ENCODE assay signal across 17 cellular contexts in genomic region chr13:87675851-87676250, GRCh38. TPM values are rescaled to one million over a fixed set of nuclear protein-coding genes. Genes with fewer than 3 reads are reported as not detected.
A peak's percentile ranks its signal among the peaks of the same experiment; 100 is the strongest.
DNase-seq lines count a peak whose midpoint lies in the region; ATAC-seq, FAIRE-seq and TF ChIP-seq lines count a peak whose summit lies in the region.
"Had no signal": no experiment of that assay in that cellular context is flagged by ENCODE, and none has a peak within 500 bp of the region (broad histone marks: within the 10 kb centered on the region; RNA-seq: fewer than 3 reads in every experiment).

No MANE protein-coding gene starts in this region.

- H3K27me3 ChIP-seq in GM23338 (ENCODE audit: insufficient read depth) (peaks cover 66% of the 10 kb centered on the region), neural progenitor cell (peaks cover 96% of the 10 kb centered on the region)
- H3K27me3 ChIP-seq: BLaER1 treated with 17β-estradiol and CSF1 and Interleukin-3, amounts not matched to agents 10 nM and 100 nM had no signal

- H2AFZ ChIP-seq in GM23338 = no peak overlapping the region
- no peak overlapping the region for H2AFZ ChIP-seq in neural progenitor cell (replicated peaks)

- peaks cover 18% of the 10 kb centered on the region for H4K20me1 ChIP-seq in GM23338 (replicated peaks; ENCODE audit: insufficient read depth)
- H4K20me1 ChIP-seq in neural progenitor cell (ENCODE audit: low read depth) = peaks cover 38% of the 10 kb centered on the region
- H4K20me1 ChIP-seq: BLaER1 treated with 17β-estradiol and CSF1 and Interleukin-3, amounts not matched to agents 10 nM and 100 nM had no signal

- H3K9me3 ChIP-seq in kidney (ENCODE audit: control insufficient read depth in 1 of 2, low read length in 2 of 2) (peaks cover 2 to 3% of the 10 kb centered on the region in 2 donors), neural progenitor cell (ENCODE audit: low read depth) (no peaks in the 10 kb centered on the region)
- H3K9me3 ChIP-seq: HAP-1 had no signal

- no peak for FAIRE-seq in kidney (lab: Jason Lieb, UNC)

- H3K4me1 ChIP-seq in GM23338 (ENCODE audit: insufficient read depth) = peaks cover 46% of the 10 kb centered on the region
- peaks cover 0 to 9% of the 10 kb centered on the region in 2 donors for H3K4me1 ChIP-seq in kidney (ENCODE audit: control insufficient read depth in 1 of 2, insufficient read depth in 1 of 2, low read depth in 1 of 2, low read length in 2 of 2)
- H3K4me1 ChIP-seq in neural progenitor cell = peaks cover 18% of the 10 kb centered on the region
- H3K4me1 ChIP-seq: BLaER1 treated with 17β-estradiol and CSF1 and Interleukin-3, amounts not matched to agents 10 nM and 100 nM; HAP-1 had no signal

- H3K4me3 ChIP-seq in GM23338 = peak overlapping the region; percentile 88
- H3K4me3 ChIP-seq in kidney (ENCODE audit: low read length in 2 of 2) = no peak overlapping the region
- no peak overlapping the region for H3K4me3 ChIP-seq in neural progenitor cell
- H3K4me3 ChIP-seq: BLaER1 treated with 17β-estradiol and CSF1 and Interleukin-3, amounts not matched to agents 10 nM and 100 nM; HAP-1 had no signal

- no peaks in the 10 kb centered on the region for H3K36me3 ChIP-seq in GM23338 (ENCODE audit: insufficient read depth)
- no peaks in the 10 kb centered on the region for H3K36me3 ChIP-seq in kidney (ENCODE audit: control insufficient read depth in 1 of 2, insufficient read depth in 2 of 2, low read length in 2 of 2)
- no peaks in the 10 kb centered on the region for H3K36me3 ChIP-seq in neural progenitor cell
- H3K36me3 ChIP-seq: BLaER1 treated with 17β-estradiol and CSF1 and Interleukin-3, amounts not matched to agents 10 nM and 100 nM had no signal

- H3K27ac ChIP-seq in GM23338 (ENCODE audit: low read depth) = no peak overlapping the region
- no peak overlapping the region for H3K27ac ChIP-seq in kidney (ENCODE audit: low read depth in 2 of 2, low read length in 2 of 2)
- H3K27ac ChIP-seq in neural progenitor cell = no peak overlapping the region
- H3K27ac ChIP-seq: BLaER1 treated with 17β-estradiol and CSF1 and Interleukin-3, amounts not matched to agents 10 nM and 100 nM; HL-60 had no signal

- no peak for ATAC-seq in GM23338
- ATAC-seq in stimulated activated naive CD8-positive, alpha-beta T cell treated with anti-CD3 and anti-CD28 coated beads, Interleukin-15, amount 100 ng/mL, for 72 hours = no peak
- ATAC-seq: CD8-positive, alpha-beta T cell had no signal

- H3K4me2 ChIP-seq in GM23338 = peak overlapping the region; percentile 99
- no peak overlapping the region for H3K4me2 ChIP-seq in neural progenitor cell
- H3K4me2 ChIP-seq: BLaER1 treated with 17β-estradiol and CSF1 and Interleukin-3, amounts not matched to agents 10 nM and 100 nM had no signal

- H3K36me3 Mint-ChIP-seq in GM23338 (ENCODE audit: low read depth) = peaks cover 14% of the 10 kb centered on the region
- H3K36me3 Mint-ChIP-seq in brain = peaks cover 41% of the 10 kb centered on the region
- H3K36me3 Mint-ChIP-seq in neural progenitor cell = peaks cover 24% of the 10 kb centered on the region
- H3K36me3 Mint-ChIP-seq: CD8-positive, alpha-beta T cell had no signal

- peaks cover 16% of the 10 kb centered on the region for H3K9me3 Mint-ChIP-seq in GM23338
- peaks cover 0 to 12% (median 8%) of the 10 kb centered on the region in 5 experiments for H3K9me3 Mint-ChIP-seq in brain
- peaks cover 5% of the 10 kb centered on the region for H3K9me3 Mint-ChIP-seq in neural progenitor cell
- H3K9me3 Mint-ChIP-seq in stimulated activated naive CD8-positive, alpha-beta T cell treated with anti-CD3 and anti-CD28 coated beads, Interleukin-15, amount 100 ng/mL, for 72 hours = peaks cover 0 to 14% of the 10 kb centered on the region in 2 donors

- H3K9me2 ChIP-seq in GM23338 (ENCODE audit: insufficient read depth) = no peaks in the 10 kb centered on the region

- no peak overlapping the region for H3K27ac Mint-ChIP-seq in GM23338
- H3K27ac Mint-ChIP-seq in brain = no peak overlapping the region
- no peak overlapping the region for H3K27ac Mint-ChIP-seq in neural progenitor cell
- no peak overlapping the region for H3K27ac Mint-ChIP-seq in stimulated activated naive CD8-positive, alpha-beta T cell treated with anti-CD3 and anti-CD28 coated beads, Interleukin-15, amount 100 ng/mL, for 72 hours
- H3K27ac Mint-ChIP-seq: B cell; CD8-positive, alpha-beta T cell had no signal

- TF ChIP-seq CTCF in GM23338 (conservative IDR thresholded peaks at IDR 0.05; ENCODE audit: low read depth in 2 of 2) = no peak
- no peak for TF ChIP-seq CTCF in brain (conservative IDR thresholded peaks at IDR 0.05)
- no peak for TF ChIP-seq CTCF in kidney (IDR thresholded peaks at IDR 0.05; ENCODE audit: borderline replicate concordance, extremely low read depth, insufficient read depth)
- no peak for TF ChIP-seq CTCF in neural progenitor cell (IDR thresholded peaks at IDR 0.05)

- H3K4me3 Mint-ChIP-seq in GM23338 = no peak overlapping the region
- H3K4me3 Mint-ChIP-seq in brain = peak overlapping the region in 3 of 5 experiments; percentile 74 to 96 (median 96)
- peak overlapping the region; percentile 46 for H3K4me3 Mint-ChIP-seq in neural progenitor cell
- H3K4me3 Mint-ChIP-seq in stimulated activated naive CD8-positive, alpha-beta T cell treated with anti-CD3 and anti-CD28 coated beads, Interleukin-15, amount 100 ng/mL, for 72 hours = no peak overlapping the region
- H3K4me3 Mint-ChIP-seq: CD8-positive, alpha-beta T cell had no signal

- peaks cover 37% of the 10 kb centered on the region for H3K4me1 Mint-ChIP-seq in GM23338
- H3K4me1 Mint-ChIP-seq in brain = peaks cover 57% of the 10 kb centered on the region
- peaks cover 15% of the 10 kb centered on the region for H3K4me1 Mint-ChIP-seq in neural progenitor cell
- H3K4me1 Mint-ChIP-seq in stimulated activated naive CD8-positive, alpha-beta T cell treated with anti-CD3 and anti-CD28 coated beads, Interleukin-15, amount 100 ng/mL, for 72 hours = peaks cover 44% of the 10 kb centered on the region

- peaks cover 69% of the 10 kb centered on the region for H3K27me3 Mint-ChIP-seq in GM23338 (ENCODE audit: insufficient read depth, low read depth, poor library complexity)
- H3K27me3 Mint-ChIP-seq in brain = peaks cover 33% of the 10 kb centered on the region
- peaks cover 15% of the 10 kb centered on the region for H3K27me3 Mint-ChIP-seq in neural progenitor cell (ENCODE audit: insufficient read depth, low read depth)
- peaks cover 78% of the 10 kb centered on the region for H3K27me3 Mint-ChIP-seq in stimulated activated naive CD8-positive, alpha-beta T cell treated with anti-CD3 and anti-CD28 coated beads, Interleukin-15, amount 100 ng/mL, for 72 hours

- no peak overlapping the region for H3K9ac ChIP-seq in kidney (ENCODE audit: low read length in 2 of 2)
- no peak overlapping the region for H3K9ac ChIP-seq in neural progenitor cell
- H3K9ac ChIP-seq: BLaER1 treated with 17β-estradiol and CSF1 and Interleukin-3, amounts not matched to agents 10 nM and 100 nM had no signal

- DNase-seq in GM23338 (ENCODE audit: low spot score) (no peak), kidney (peak; percentile 3), neural progenitor cell (ENCODE audit: low spot score) (no peak), cerebellum (ENCODE audit: low spot score) (no peak)
- DNase-seq in activated CD8-positive, alpha-beta memory T cell treated with anti-CD3 and anti-CD28 coated beads for 24 hours = no peak
- no peak for DNase-seq in stimulated activated naive CD8-positive, alpha-beta T cell treated with anti-CD3 and anti-CD28 coated beads, Interleukin-15, amount 100 ng/mL, for 72 hours
- DNase-seq: Calu3; CD8-positive, alpha-beta T cell; DMS79 treated with DMSO at 0.1 percent for 48 hours; GF-D8; GOT3 had no signal

- intact Hi-C loops in kidney (cut with DNase I) = no loop called here

- H3K79me2 ChIP-seq in GM23338 (replicated peaks; ENCODE audit: insufficient read depth) (no peaks in the 10 kb centered on the region), neural progenitor cell (ENCODE audit: low read depth) (no peaks in the 10 kb centered on the region)

- H3F3A ChIP-seq in GM23338 (replicated peaks; ENCODE audit: low read depth) (no peaks in the 10 kb centered on the region), neural progenitor cell (ENCODE audit: low read depth) (peaks cover 14% of the 10 kb centered on the region)

TF ChIP-seq in GM23338, 12 proteins besides CTCF, POLR2A, EP300 and RAD21:
- no peak for TF ChIP-seq REST (IDR thresholded peaks at IDR 0.05; ENCODE audit: unreplicated experiment)
- peak; percentile 35 for TF ChIP-seq EZH2 (IDR thresholded peaks at IDR 0.05; ENCODE audit: low read depth, unreplicated experiment)
TF ChIP-seq in GM23338: peak in this region for 1.

RNA-seq across cellular contexts. Expression of gene SLITRK5, which starts 4.7 kb away (rescaled TPM):
- total RNA-seq in GM23338 (2014; rRNA removed; shearing (Covaris generic)) = 1.5 and 1.6 TPM in 2 replicates
- 0.42 and 0.50 TPM in 2 replicates for polyA plus RNA-seq in GM23338 (2016; fragmentation: Nextera tagmentation; extraction: Ambion mirVana)
- 0.64 TPM for polyA plus RNA-seq in brain (ENCODE audit: insufficient read depth, low read depth, low replicate concordance)
- total RNA-seq in kidney = 0.09 TPM
- polyA plus RNA-seq in kidney (ENCODE audit: insufficient read depth, low read depth, low replicate concordance) = not detected
- 1.5 and 1.9 TPM in 2 replicates for total RNA-seq in neural progenitor cell (ENCODE audit: low replicate concordance)
- total RNA-seq in cerebellum = 64.8 TPM
- total RNA-seq: B cell; Calu3; CD8-positive, alpha-beta T cell; HT1080 had no signal

Comparison
In these comparisons a context has a peak if more than half of its experiments do, and no peak if none do; other contexts are left out.
1. H3K4me3 Mint-ChIP-seq: peak in brain (3 of 5) and neural progenitor cell (single experiment); none in GM23338 (single experiment) and stimulated activated naive CD8-positive, alpha-beta T cell treated with anti-CD3 and anti-CD28 coated beads, Interleukin-15, amount 100 ng/mL, for 72 hours (0 of 2).
2. RNA of gene SLITRK5, which starts 4.7 kb away (total RNA-seq): 64.8 TPM in cerebellum (single experiment); 1.5 to 1.9 TPM in neural progenitor cell, 1.5 to 1.6 TPM in GM23338 and 0.09 TPM in kidney (single experiment); every median in the first group is over 10 times any median in the second.